Comparison of ENCODE assay signal across 1 cellular context in genomic region chr1:91724231-91724630, GRCh38.
TF ChIP-seq lines count a peak whose summit lies in the region.

No MANE protein-coding gene starts in this region.

TF ChIP-seq in IMR-90, 13 proteins besides CTCF, POLR2A, EP300 and RAD21:
- TF ChIP-seq USF2 (IDR thresholded peaks at IDR 0.05; ENCODE audit: low read depth, low read length) (no peak), BHLHE40 (IDR thresholded peaks at IDR 0.05; ENCODE audit: low read depth, low read length) (no peak), SMC3 (IDR thresholded peaks at IDR 0.05; ENCODE audit: low read depth, low read length) (no peak), ELK1 (IDR thresholded peaks at IDR 0.05; ENCODE audit: borderline replicate concordance, low read depth, low read length) (no peak), RFX5 (IDR thresholded peaks at IDR 0.05; ENCODE audit: low read depth, low read length) (no peak), CHD1 (IDR thresholded peaks at IDR 0.05; ENCODE audit: low read depth, low read length) (no peak), NFE2L2 (IDR thresholded peaks at IDR 0.05; ENCODE audit: low read depth, low read length) (no peak), MAZ (IDR thresholded peaks at IDR 0.05; ENCODE audit: borderline replicate concordance, low read depth, low read length) (no peak)
